In genomic region chr1:26372611-26373010, GRCh38 we compare ENCODE assay signal across 11 cellular contexts. TPM values are rescaled to one million over a fixed set of nuclear protein-coding genes. Genes with fewer than 3 reads are reported as not detected.
A peak's percentile ranks its signal among the peaks of the same experiment; 100 is the strongest.
DNase-seq lines count a peak whose midpoint lies in the region; ATAC-seq and TF ChIP-seq lines count a peak whose summit lies in the region.
"Not testable (repeated sequence)": the region's sequence is repeated elsewhere in the genome, so short reads cannot be mapped to it uniquely, and the experiment has no call there.
"Had no signal": no experiment of that assay in that cellular context is flagged by ENCODE, and none has a peak within 500 bp of the region (broad histone marks: within the 10 kb centered on the region; RNA-seq: fewer than 3 reads in every experiment).

Gene ZNF683 (minus strand): TSS chr1:26372750. CDS start chr1:26368571, 4,179 bp downstream.

- H3K9me3 Mint-ChIP-seq in CD4-positive, alpha-beta memory T cell; activated naive CD8-positive, alpha-beta T cell treated with anti-CD3 and anti-CD28 coated beads, Interleukin-2, amount 10 ng/mL, durations not matched to agents 7 days and 5 days; immature natural killer cell; neural crest cell: not testable (repeated sequence)
- peaks cover 16% of the 10 kb centered on the region for H3K9me3 Mint-ChIP-seq in activated CD4-positive, alpha-beta T cell treated with anti-CD3 and anti-CD28 coated beads, Interleukin-2, amount 10 ng/mL, durations not matched to agents 7 days and 5 days
- peaks cover 15% of the 10 kb centered on the region for H3K9me3 Mint-ChIP-seq in activated T-helper 1 cell treated with anti-CD3 and anti-CD28 coated beads, Interleukin-12 subunit alpha, Interleukin-12 subunit beta, Interleukin-2, Interleukin-4 antibody, amounts not matched to agents 30 ng/mL and 10 ng/mL and 1 ng/mL, durations not matched to agents 14 hours and 24 hours and 36 hours

- not testable (repeated sequence) for H4K20me1 ChIP-seq in Loucy (ENCODE audit: insufficient read depth, low read length, poor library complexity, severe bottlenecking)

- H3K27ac Mint-ChIP-seq in CD4-positive, alpha-beta memory T cell, result peak within 1 kb of the TSS; percentile 84 to 96 (median 88)
- H3K27ac Mint-ChIP-seq in activated CD4-positive, alpha-beta T cell treated with anti-CD3 and anti-CD28 coated beads, Interleukin-2, amount 10 ng/mL, durations not matched to agents 7 days and 5 days, result peak within 1 kb of the TSS; percentile 87
- peak within 1 kb of the TSS; percentile 41 for H3K27ac Mint-ChIP-seq in activated T-helper 1 cell treated with anti-CD3 and anti-CD28 coated beads, Interleukin-12 subunit alpha, Interleukin-12 subunit beta, Interleukin-2, Interleukin-4 antibody, amounts not matched to agents 30 ng/mL and 10 ng/mL and 1 ng/mL, durations not matched to agents 14 hours and 24 hours and 36 hours
- peak within 1 kb of the TSS; percentile 93 for H3K27ac Mint-ChIP-seq in activated naive CD8-positive, alpha-beta T cell treated with anti-CD3 and anti-CD28 coated beads, Interleukin-2, amount 10 ng/mL, durations not matched to agents 7 days and 5 days
- H3K27ac Mint-ChIP-seq in immature natural killer cell (peak within 1 kb of the TSS; percentile 52 to 97 (median 82)), neural crest cell (ENCODE audit: unreplicated experiment) (peak within 1 kb of the TSS; percentile 3)

- H3K79me2 ChIP-seq in Loucy (ENCODE audit: insufficient read depth, low read length), result peaks cover 27% of the 10 kb centered on the region

- not testable (repeated sequence) for H3K9me2 ChIP-seq in Loucy (replicated peaks; ENCODE audit: low read depth, low read length)

- peak within 1 kb of the TSS; percentile 53 to 81 (median 74) for H3K4me3 Mint-ChIP-seq in CD4-positive, alpha-beta memory T cell
- H3K4me3 Mint-ChIP-seq in activated CD4-positive, alpha-beta T cell treated with anti-CD3 and anti-CD28 coated beads, Interleukin-2, amount 10 ng/mL, durations not matched to agents 7 days and 5 days, result peak within 1 kb of the TSS; percentile 45
- H3K4me3 Mint-ChIP-seq in activated T-helper 1 cell treated with anti-CD3 and anti-CD28 coated beads, Interleukin-12 subunit alpha, Interleukin-12 subunit beta, Interleukin-2, Interleukin-4 antibody, amounts not matched to agents 30 ng/mL and 10 ng/mL and 1 ng/mL, durations not matched to agents 14 hours and 24 hours and 36 hours, result peak within 1 kb of the TSS; percentile 19
- H3K4me3 Mint-ChIP-seq in activated naive CD8-positive, alpha-beta T cell treated with anti-CD3 and anti-CD28 coated beads, Interleukin-2, amount 10 ng/mL, durations not matched to agents 7 days and 5 days, result peak within 1 kb of the TSS; percentile 68
- H3K4me3 Mint-ChIP-seq in immature natural killer cell, result peak within 1 kb of the TSS; percentile 55 to 87 (median 69)
- not testable (repeated sequence) for H3K4me3 Mint-ChIP-seq in neural crest cell

- peaks cover 95% of the 10 kb centered on the region for H3K4me1 ChIP-seq in CD4-positive, alpha-beta memory T cell (ENCODE audit: insufficient read depth, low read length)
- H3K4me1 ChIP-seq in Loucy (ENCODE audit: insufficient read depth, low read length, poor library complexity, severe bottlenecking), result peaks cover 88% of the 10 kb centered on the region

- H3K27me3 Mint-ChIP-seq in CD4-positive, alpha-beta memory T cell; activated CD4-positive, alpha-beta T cell treated with anti-CD3 and anti-CD28 coated beads, Interleukin-2, amount 10 ng/mL, durations not matched to agents 7 days and 5 days; activated T-helper 1 cell treated with anti-CD3 and anti-CD28 coated beads, Interleukin-12 subunit alpha, Interleukin-12 subunit beta, Interleukin-2, Interleukin-4 antibody, amounts not matched to agents 30 ng/mL and 10 ng/mL and 1 ng/mL, durations not matched to agents 14 hours and 24 hours and 36 hours (ENCODE audit: insufficient read depth); activated naive CD8-positive, alpha-beta T cell treated with anti-CD3 and anti-CD28 coated beads, Interleukin-2, amount 10 ng/mL, durations not matched to agents 7 days and 5 days; neural crest cell (ENCODE audit: low read depth): not testable (repeated sequence)
- H3K27me3 Mint-ChIP-seq in immature natural killer cell (ENCODE audit: low read depth in 3 of 3), result peaks cover 4 to 21% (median 7%) of the 10 kb centered on the region in 3 donors

- intact Hi-C loops in CD4-positive, alpha-beta memory T cell (cut with micrococcal nuclease), result loop anchor here (1.0 kb wide), 2 partner anchors 9 to 24 kb away; no protein-coding TSS in a partner anchor
- intact Hi-C loops in activated T-helper 1 cell treated with anti-CD3 and anti-CD28 coated beads, Interleukin-12 subunit alpha, Interleukin-12 subunit beta, Interleukin-2, Interleukin-4 antibody, amounts not matched to agents 30 ng/mL and 10 ng/mL and 1 ng/mL, durations not matched to agents 14 hours and 24 hours and 36 hours (cut with micrococcal nuclease), result not testable (repeated sequence)

- H3F3A ChIP-seq in Loucy (ENCODE audit: low read depth), result peaks cover 21% of the 10 kb centered on the region

- H2AFZ ChIP-seq in Loucy (ENCODE audit: low read length), result not testable (repeated sequence)

- H3K4me2 ChIP-seq in Loucy (ENCODE audit: low read depth, low read length, poor library complexity, severe bottlenecking), result peak within 1 kb of the TSS; percentile 81

- CTCF ChIA-PET in CD4-positive, alpha-beta memory T cell (lab: Charles Lee; ENCODE audit: partially characterized antibody), result interaction anchor here (0.6 to 8.7 kb wide), 5 partner anchors 8 to 87 kb away, joined by 3 to 195 read pairs (median 33); no protein-coding TSS in a partner anchor
- CTCF ChIA-PET in activated CD4-positive, alpha-beta T cell treated with anti-CD3 and anti-CD28 coated beads, Interleukin-2, amount 10 ng/mL, durations not matched to agents 7 days and 5 days (lab: Charles Lee), result interaction anchor here (1.4 to 3.2 kb wide), 3 partner anchors 9 to 93 kb away, joined by 3 to 26 read pairs (median 4); partner anchors contain the start of gene SH3BGRL3

- POLR2A ChIA-PET in CD4-positive, alpha-beta memory T cell (lab: Charles Lee; ENCODE audit: partially characterized antibody), result interaction anchor here (1.1 to 9.1 kb wide), 9 partner anchors 11 to 92 kb away, joined by 4 to 174 read pairs (median 21); partner anchors contain the start of genes CD52 and SH3BGRL3
- POLR2A ChIA-PET in activated CD4-positive, alpha-beta T cell treated with anti-CD3 and anti-CD28 coated beads, Interleukin-2, amount 10 ng/mL, durations not matched to agents 7 days and 5 days (lab: Charles Lee), result not testable (repeated sequence)
- POLR2A ChIA-PET in activated naive CD8-positive, alpha-beta T cell treated with anti-CD3 and anti-CD28 coated beads, Interleukin-2, amount 10 ng/mL, durations not matched to agents 7 days and 5 days (lab: Charles Lee), result interaction anchor here (1.4 to 1.9 kb wide), 4 partner anchors 8 to 88 kb away, joined by 3 to 12 read pairs (median 8); no protein-coding TSS in a partner anchor

- not testable (repeated sequence) for H3K36me3 Mint-ChIP-seq in CD4-positive, alpha-beta memory T cell; immature natural killer cell; neural crest cell (ENCODE audit: low read depth)
- peaks cover 25% of the 10 kb centered on the region for H3K36me3 Mint-ChIP-seq in activated CD4-positive, alpha-beta T cell treated with anti-CD3 and anti-CD28 coated beads, Interleukin-2, amount 10 ng/mL, durations not matched to agents 7 days and 5 days (ENCODE audit: low read depth)
- H3K36me3 Mint-ChIP-seq in activated T-helper 1 cell treated with anti-CD3 and anti-CD28 coated beads, Interleukin-12 subunit alpha, Interleukin-12 subunit beta, Interleukin-2, Interleukin-4 antibody, amounts not matched to agents 30 ng/mL and 10 ng/mL and 1 ng/mL, durations not matched to agents 14 hours and 24 hours and 36 hours (ENCODE audit: low read depth), result peaks cover 13% of the 10 kb centered on the region
- peaks cover 13% of the 10 kb centered on the region for H3K36me3 Mint-ChIP-seq in activated naive CD8-positive, alpha-beta T cell treated with anti-CD3 and anti-CD28 coated beads, Interleukin-2, amount 10 ng/mL, durations not matched to agents 7 days and 5 days

- peak within 1 kb of the TSS; percentile 13 for H3K27ac ChIP-seq in CD4-positive, alpha-beta memory T cell (ENCODE audit: low read depth, low read length)

- H3K9ac ChIP-seq in Loucy (ENCODE audit: low read depth, low read length, poor library complexity, severe bottlenecking), result peak within 1 kb of the TSS; percentile 85

- peaks cover 60 to 92% (median 78%) of the 10 kb centered on the region in 4 donors for H3K4me1 Mint-ChIP-seq in CD4-positive, alpha-beta memory T cell
- peaks cover 78% of the 10 kb centered on the region for H3K4me1 Mint-ChIP-seq in activated CD4-positive, alpha-beta T cell treated with anti-CD3 and anti-CD28 coated beads, Interleukin-2, amount 10 ng/mL, durations not matched to agents 7 days and 5 days
- peaks cover 66% of the 10 kb centered on the region for H3K4me1 Mint-ChIP-seq in activated T-helper 1 cell treated with anti-CD3 and anti-CD28 coated beads, Interleukin-12 subunit alpha, Interleukin-12 subunit beta, Interleukin-2, Interleukin-4 antibody, amounts not matched to agents 30 ng/mL and 10 ng/mL and 1 ng/mL, durations not matched to agents 14 hours and 24 hours and 36 hours (ENCODE audit: low read depth)
- peaks cover 69% of the 10 kb centered on the region for H3K4me1 Mint-ChIP-seq in activated naive CD8-positive, alpha-beta T cell treated with anti-CD3 and anti-CD28 coated beads, Interleukin-2, amount 10 ng/mL, durations not matched to agents 7 days and 5 days
- H3K4me1 Mint-ChIP-seq in immature natural killer cell, result peaks cover 85 to 92% of the 10 kb centered on the region in 2 donors
- peaks cover 28% of the 10 kb centered on the region for H3K4me1 Mint-ChIP-seq in neural crest cell

- H3K4me3 ChIP-seq in CD4-positive, alpha-beta memory T cell (ENCODE audit: low read length in 2 of 2), result peak within 1 kb of the TSS in 1 of 2 donors; percentile 18
- peak within 1 kb of the TSS; percentile 64 for H3K4me3 ChIP-seq in Loucy (ENCODE audit: low read length, poor library complexity, severe bottlenecking)

- H3K9me3 ChIP-seq in CD4-positive, alpha-beta memory T cell (ENCODE audit: control insufficient read depth in 1 of 2, low read length in 2 of 2); Loucy (ENCODE audit: insufficient read depth, low read depth, low read length): not testable (repeated sequence)

- H3K27me3 ChIP-seq in CD4-positive, alpha-beta memory T cell (ENCODE audit: insufficient read depth, low read length); Loucy (ENCODE audit: insufficient read depth, low read length, poor library complexity, severe bottlenecking): not testable (repeated sequence)

- not testable (repeated sequence) for ATAC-seq in activated naive CD8-positive, alpha-beta T cell treated with anti-CD3 and anti-CD28 coated beads, Interleukin-2, amount 10 ng/mL, durations not matched to agents 7 days and 5 days (ENCODE audit: low read depth)

- TF ChIP-seq CTCF in Loucy (conservative IDR thresholded peaks at IDR 0.05; ENCODE audit: low read length); neural crest cell (conservative IDR thresholded peaks at IDR 0.05): not testable (repeated sequence)

- not testable (repeated sequence) for DNase-seq in CD4-positive, alpha-beta memory T cell; activated CD4-positive, alpha-beta T cell treated with anti-CD3 and anti-CD28 coated beads, Interleukin-2, amount 10 ng/mL, durations not matched to agents 7 days and 5 days; activated T-helper 1 cell treated with anti-CD3 and anti-CD28 coated beads, Interleukin-12 subunit alpha, Interleukin-12 subunit beta, Interleukin-2, Interleukin-4 antibody, amounts not matched to agents 30 ng/mL and 10 ng/mL and 1 ng/mL, durations not matched to agents 14 hours and 24 hours and 36 hours (ENCODE audit: low spot score); activated naive CD8-positive, alpha-beta T cell treated with anti-CD3 and anti-CD28 coated beads, Interleukin-2, amount 10 ng/mL, durations not matched to agents 7 days and 5 days; immature natural killer cell; neural crest cell (ENCODE audit: low read depth, low spot score)

- H3K36me3 ChIP-seq in CD4-positive, alpha-beta memory T cell (ENCODE audit: insufficient read depth, low read length); Loucy (ENCODE audit: insufficient read depth, low read length): not testable (repeated sequence)

RNA-seq across cellular contexts. Expression of gene ZNF683, which starts in this region (rescaled TPM):
- total RNA-seq in CD4-positive, alpha-beta memory T cell, result not detected
- under 1 TPM; 0.49 to 0.63 TPM for polyA plus RNA-seq in CD4-positive, alpha-beta memory T cell
- total RNA-seq in activated CD4-positive, alpha-beta T cell treated with anti-CD3 and anti-CD28 coated beads, Interleukin-2, amount 10 ng/mL, durations not matched to agents 7 days and 5 days, result under 1 TPM in 1 of 2 experiments, not detected in 1; 0.17 TPM
- not detected in 2 replicates for total RNA-seq in activated T-helper 1 cell treated with anti-CD3 and anti-CD28 coated beads, Interleukin-12 subunit alpha, Interleukin-12 subunit beta, Interleukin-2, Interleukin-4 antibody, amounts not matched to agents 30 ng/mL and 10 ng/mL and 1 ng/mL, durations not matched to agents 14 hours and 24 hours and 36 hours
- total RNA-seq in activated naive CD8-positive, alpha-beta T cell treated with anti-CD3 and anti-CD28 coated beads, Interleukin-2, amount 10 ng/mL, durations not matched to agents 7 days and 5 days, result 1 to 10 TPM; 9.3 to 9.9 TPM
- polyA plus RNA-seq in immature natural killer cell, result 10 to 100 TPM in 2 of 3 donors, 1 to 10 TPM in 1; 4.1 to 61.3 (median 24.2) TPM
- not detected in 2 replicates for total RNA-seq in neural crest cell
- total RNA-seq: Calu3, H4, HFFc6 had no signal
- polyA plus RNA-seq: A549 had no signal

Comparison
In these comparisons a context has a peak if more than half of its experiments do, and no peak if none do; other contexts are left out.
1. H3K27ac Mint-ChIP-seq: peak in every context shown above with its lines; median percentile 93 in activated naive CD8-positive, alpha-beta T cell treated with anti-CD3 and anti-CD28 coated beads, Interleukin-2, amount 10 ng/mL, durations not matched to agents 7 days and 5 days; 88 in CD4-positive, alpha-beta memory T cell; 87 in activated CD4-positive, alpha-beta T cell treated with anti-CD3 and anti-CD28 coated beads, Interleukin-2, amount 10 ng/mL, durations not matched to agents 7 days and 5 days; 82 in immature natural killer cell; 41 in activated T-helper 1 cell treated with anti-CD3 and anti-CD28 coated beads, Interleukin-12 subunit alpha, Interleukin-12 subunit beta, Interleukin-2, Interleukin-4 antibody, amounts not matched to agents 30 ng/mL and 10 ng/mL and 1 ng/mL, durations not matched to agents 14 hours and 24 hours and 36 hours; 3 in neural crest cell.